In genomic region chr16:78004501-78004900, GRCh38 we compare ENCODE assay signal across 7 cellular contexts. TPM values are rescaled to one million over a fixed set of nuclear protein-coding genes. Genes with fewer than 3 reads are reported as not detected.
"Had no signal": no experiment of that assay in that cellular context is flagged by ENCODE, and none has a peak within 500 bp of the region (broad histone marks: within the 10 kb centered on the region; RNA-seq: fewer than 3 reads in every experiment).

No MANE protein-coding gene starts in this region.

- DNase-seq: GM23248, GOT3, H9, HCEC 1CT, KBM-7 had no signal

- H3K4me2 ChIP-seq: KMS-11 had no signal

- H3K27ac ChIP-seq: GM23248, KMS-11 had no signal

- H3K4me3 ChIP-seq: GM23248 had no signal

- H2AFZ ChIP-seq: GM23248 had no signal

RNA-seq across cellular contexts. Expression of gene CLEC3A, which starts 17.8 kb away (rescaled TPM):
- total RNA-seq: GM23248, H9 had no signal
- polyA plus RNA-seq: GM23248, IgD-negative memory B cell had no signal
